In the genomic region with DNA sequence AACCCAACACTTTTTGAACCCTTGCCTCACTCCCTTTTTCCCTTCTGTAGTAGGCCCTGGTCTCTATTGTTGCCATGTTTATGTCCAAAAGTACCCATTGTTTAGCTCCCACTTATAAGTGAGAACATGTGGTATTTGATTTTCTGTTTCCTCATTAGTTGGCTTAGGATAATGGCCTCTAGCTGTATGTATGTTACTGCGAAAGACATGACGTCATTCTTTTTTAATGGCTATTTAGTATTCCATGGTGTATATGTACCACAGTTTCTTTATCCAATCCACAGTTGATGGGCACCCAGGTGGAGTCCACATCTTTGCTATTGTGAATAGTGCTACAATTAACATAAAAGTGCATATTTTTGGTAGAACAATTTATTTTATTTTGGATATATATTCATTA, we compare ENCODE assay signal across 11 cellular contexts.
"Had no signal": no experiment of that assay in that cellular context is flagged by ENCODE, and none has a peak within 500 bp of the region (broad histone marks: within the 10 kb centered on the region; RNA-seq: fewer than 3 reads in every experiment).

No MANE protein-coding gene starts in this region.

- H3K9me3 Mint-ChIP-seq: GM23338, H9 had no signal

- H3K4me2 ChIP-seq: GM23338 had no signal

- H3K36me3 ChIP-seq: HAP-1 had no signal

- DNase-seq: GM23248, GOT3, H7, H9, HCEC 1CT, HFFc6 had no signal

- H3K27ac ChIP-seq: GM23248 had no signal

- H3K27ac Mint-ChIP-seq: GM23338, H9, HFFc6 had no signal

- H3K4me3 ChIP-seq: GM23248, GM23338, HAP-1 had no signal

- H3K9me3 ChIP-seq: HAP-1 had no signal

- ATAC-seq: GM23338, HCT116 had no signal

- H3K9ac ChIP-seq: GM23248 had no signal

- H3K4me1 ChIP-seq: HAP-1 had no signal

- H2AFZ ChIP-seq: GM23248, GM23338 had no signal

- FAIRE-seq: H1, H54 had no signal

- H3K4me3 Mint-ChIP-seq: GM23338, H9, HFFc6 had no signal
